In the genomic region with DNA sequence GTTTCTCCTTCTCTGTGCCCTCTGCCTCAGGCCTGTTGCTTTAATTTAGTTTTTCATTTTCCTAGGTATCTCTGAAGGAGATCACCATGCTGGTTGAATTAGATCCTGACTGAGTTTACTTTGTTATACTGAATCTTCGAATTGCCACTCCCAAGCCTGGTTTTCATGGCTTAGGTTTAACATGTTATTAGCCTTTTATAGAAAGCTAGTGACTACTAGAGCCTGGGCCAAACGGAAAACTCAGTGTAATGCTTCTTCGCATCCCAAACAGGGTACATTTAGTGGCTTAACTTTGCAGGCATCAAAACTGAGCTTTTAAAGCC, we compare ENCODE assay signal across 9 cellular contexts. TPM values are rescaled to one million over a fixed set of nuclear protein-coding genes. Genes with fewer than 3 reads are reported as not detected.
DNase-seq lines count a peak whose midpoint lies in the region; ATAC-seq and TF ChIP-seq lines count a peak whose summit lies in the region.
"Had no signal": no experiment of that assay in that cellular context is flagged by ENCODE, and none has a peak within 500 bp of the region (broad histone marks: within the 10 kb centered on the region; RNA-seq: fewer than 3 reads in every experiment).

No MANE protein-coding gene starts in this region.

- H3K27ac ChIP-seq in subcutaneous abdominal adipose tissue (ENCODE audit: low read depth, low read length): no peak overlapping the region

- no peaks in the 10 kb centered on the region for H3K9me3 Mint-ChIP-seq in activated CD4-positive, alpha-beta T cell treated with anti-CD3 and anti-CD28 coated beads, Interleukin-2, amount 10 ng/mL, durations not matched to agents 24 days and 14 days
- H3K9me3 Mint-ChIP-seq in activated naive CD8-positive, alpha-beta T cell treated with anti-CD3 and anti-CD28 coated beads for 36 hours: no peaks in the 10 kb centered on the region

- H3K4me3 ChIP-seq in kidney epithelial cell (ENCODE audit: low read depth, low read length) (peak overlapping the region; percentile 64), subcutaneous abdominal adipose tissue (ENCODE audit: low read depth in 1 of 5, low read length in 5 of 5) (peak overlapping the region in 3 of 5 donors; percentile 41 to 86 (median 48))

- H3K4me1 Mint-ChIP-seq in activated CD4-positive, alpha-beta T cell treated with anti-CD3 and anti-CD28 coated beads, Interleukin-2, amount 10 ng/mL, durations not matched to agents 24 days and 14 days: peaks cover 40% of the 10 kb centered on the region
- peaks cover 44% of the 10 kb centered on the region for H3K4me1 Mint-ChIP-seq in activated naive CD8-positive, alpha-beta T cell treated with anti-CD3 and anti-CD28 coated beads for 36 hours

- peaks cover 36% of the 10 kb centered on the region for H3K36me3 Mint-ChIP-seq in activated CD4-positive, alpha-beta T cell treated with anti-CD3 and anti-CD28 coated beads, Interleukin-2, amount 10 ng/mL, durations not matched to agents 24 days and 14 days (ENCODE audit: low read depth)
- peaks cover 44% of the 10 kb centered on the region for H3K36me3 Mint-ChIP-seq in activated naive CD8-positive, alpha-beta T cell treated with anti-CD3 and anti-CD28 coated beads for 36 hours

- intact Hi-C loops in activated CD4-positive, alpha-beta T cell treated with anti-CD3 and anti-CD28 coated beads, Interleukin-2, amount 10 ng/mL, durations not matched to agents 24 days and 14 days (cut with micrococcal nuclease): no loop called here

- H3K27me3 Mint-ChIP-seq in activated CD4-positive, alpha-beta T cell treated with anti-CD3 and anti-CD28 coated beads, Interleukin-2, amount 10 ng/mL, durations not matched to agents 24 days and 14 days: no peaks in the 10 kb centered on the region
- no peaks in the 10 kb centered on the region for H3K27me3 Mint-ChIP-seq in activated naive CD8-positive, alpha-beta T cell treated with anti-CD3 and anti-CD28 coated beads for 36 hours

- H3K36me3 ChIP-seq in kidney epithelial cell (ENCODE audit: control insufficient read depth, insufficient read depth, low read length): no peaks in the 10 kb centered on the region
- peaks cover 0 to 3% (median 0%) of the 10 kb centered on the region in 5 donors for H3K36me3 ChIP-seq in subcutaneous abdominal adipose tissue (ENCODE audit: control insufficient read depth in 5 of 5, insufficient read depth in 5 of 5, low read length in 5 of 5)

- peaks cover 0 to 45% (median 37%) of the 10 kb centered on the region in 5 donors for H3K4me1 ChIP-seq in subcutaneous abdominal adipose tissue (ENCODE audit: control insufficient read depth in 5 of 5, insufficient read depth in 5 of 5, low read length in 5 of 5)

- ATAC-seq in HG03354 (IDR thresholded peaks at IDR 0.05; ENCODE audit: poor library complexity, severe bottlenecking, unreplicated experiment): no peak

- peak overlapping the region in 4 of 5 donors; percentile 0 to 57 (median 31) for H3K9ac ChIP-seq in subcutaneous abdominal adipose tissue (ENCODE audit: low read length in 5 of 5)

- no peak for TF ChIP-seq CTCF in kidney epithelial cell (IDR thresholded peaks at IDR 0.05; ENCODE audit: insufficient read depth, low read length, poor library complexity, severe bottlenecking)

- H3K4me3 Mint-ChIP-seq in activated CD4-positive, alpha-beta T cell treated with anti-CD3 and anti-CD28 coated beads, Interleukin-2, amount 10 ng/mL, durations not matched to agents 24 days and 14 days: peak overlapping the region; percentile 94
- peak overlapping the region; percentile 98 for H3K4me3 Mint-ChIP-seq in activated naive CD8-positive, alpha-beta T cell treated with anti-CD3 and anti-CD28 coated beads for 36 hours

- no peaks in the 10 kb centered on the region for H3K9me3 ChIP-seq in subcutaneous abdominal adipose tissue (ENCODE audit: control insufficient read depth in 5 of 5, low read length in 5 of 5)

- H3K27me3 ChIP-seq in kidney epithelial cell (ENCODE audit: control insufficient read depth, insufficient read depth, low read length) (no peaks in the 10 kb centered on the region), subcutaneous abdominal adipose tissue (ENCODE audit: control insufficient read depth in 5 of 5, insufficient read depth in 4 of 5, low read length in 5 of 5) (no peaks in the 10 kb centered on the region)

- DNase-seq in activated CD4-positive, alpha-beta T cell treated with anti-CD3 and anti-CD28 coated beads, Interleukin-2, amount 10 ng/mL, durations not matched to agents 24 days and 14 days: no peak
- no peak for DNase-seq in activated CD4-positive, alpha-beta T cell treated with anti-CD3 and anti-CD28 coated beads for 1 hour
- DNase-seq in activated naive CD8-positive, alpha-beta T cell treated with anti-CD3 and anti-CD28 coated beads for 36 hours: no peak
- DNase-seq in kidney epithelial cell (ENCODE audit: low read depth): no peak
- DNase-seq in cerebellum (ENCODE audit: low spot score): no peak
- DNase-seq in stimulated activated CD4-positive, alpha-beta T cell treated with anti-CD3 and anti-CD28 coated beads, Interleukin-15, amount 100 ng/mL, for 24 hours: no peak
- DNase-seq: NCI-H1092 treated with DMSO at 0.1 percent for 48 hours had no signal

- H3K27ac Mint-ChIP-seq in activated CD4-positive, alpha-beta T cell treated with anti-CD3 and anti-CD28 coated beads, Interleukin-2, amount 10 ng/mL, durations not matched to agents 24 days and 14 days: peak overlapping the region; percentile 4
- no peak overlapping the region for H3K27ac Mint-ChIP-seq in activated naive CD8-positive, alpha-beta T cell treated with anti-CD3 and anti-CD28 coated beads for 36 hours

RNA-seq across cellular contexts. Expression of a gene that starts 3.6 kb away (rescaled TPM):
- 81.4 and 82.4 TPM in 2 replicates for total RNA-seq in activated CD4-positive, alpha-beta T cell treated with anti-CD3 and anti-CD28 coated beads, Interleukin-2, amount 10 ng/mL, durations not matched to agents 24 days and 14 days
- total RNA-seq in activated naive CD8-positive, alpha-beta T cell treated with anti-CD3 and anti-CD28 coated beads for 36 hours: 10 to 100 TPM; 82.1 to 82.2 TPM
- total RNA-seq in kidney epithelial cell (47.7 and 51.1 TPM in 2 replicates), cerebellum (64.1 TPM)

RNA-seq across cellular contexts. Expression of a gene that starts 46.2 kb away (rescaled TPM):
- 0.37 TPM in 1 of 2 replicates, not detected in the other for total RNA-seq in activated CD4-positive, alpha-beta T cell treated with anti-CD3 and anti-CD28 coated beads, Interleukin-2, amount 10 ng/mL, durations not matched to agents 24 days and 14 days
- total RNA-seq in activated naive CD8-positive, alpha-beta T cell treated with anti-CD3 and anti-CD28 coated beads for 36 hours: under 1 TPM in 1 of 2 experiments, not detected in 1; 0.14 TPM
- total RNA-seq in kidney epithelial cell: 0.75 and 1.5 TPM in 2 replicates
- 6.4 TPM for total RNA-seq in cerebellum
